19 cellular contexts compared by ENCODE assay signal in genomic region chr11:9596926-9597325, GRCh38.
"Had no signal": no experiment of that assay in that cellular context is flagged by ENCODE, and none has a peak within 500 bp of the region (broad histone marks: within the 10 kb centered on the region; RNA-seq: fewer than 3 reads in every experiment).

No MANE protein-coding gene starts in this region.

- ATAC-seq: body of pancreas; left lobe of liver; stimulated activated naive CD8-positive, alpha-beta T cell treated with anti-CD3 and anti-CD28 coated beads, Interleukin-15, Interleukin-2, amounts not matched to agents 100 U/mL and 50 U/mL, for 24 hours had no signal

- H3K9me3 Mint-ChIP-seq: activated naive CD8-positive, alpha-beta T cell treated with anti-CD3 and anti-CD28 coated beads, Interleukin-2, amount 10 ng/mL, durations not matched to agents 7 days and 5 days; mesothelial cell of epicardium; nephron had no signal

- H3K9me3 ChIP-seq: body of pancreas, tibial artery had no signal

- H3K4me1 ChIP-seq: parathyroid adenoma had no signal

- H3K4me3 Mint-ChIP-seq: activated naive CD8-positive, alpha-beta T cell treated with anti-CD3 and anti-CD28 coated beads, Interleukin-2, amount 10 ng/mL, durations not matched to agents 7 days and 5 days; mesothelial cell of epicardium; nephron had no signal

- H3K36me3 Mint-ChIP-seq: activated naive CD8-positive, alpha-beta T cell treated with anti-CD3 and anti-CD28 coated beads, Interleukin-2, amount 10 ng/mL, durations not matched to agents 7 days and 5 days; mesothelial cell of epicardium had no signal

- H3K79me2 ChIP-seq: parathyroid adenoma had no signal

- H3K4me3 ChIP-seq: body of pancreas, dorsolateral prefrontal cortex, lung, tibial artery had no signal

- H3K27ac Mint-ChIP-seq: activated naive CD8-positive, alpha-beta T cell treated with anti-CD3 and anti-CD28 coated beads, Interleukin-2, amount 10 ng/mL, durations not matched to agents 7 days and 5 days; mesothelial cell of epicardium; nephron had no signal

- H3K27me3 ChIP-seq: body of pancreas, dorsolateral prefrontal cortex, tibial artery had no signal

- DNase-seq: activated CD4-positive, alpha-beta T cell treated with anti-CD3 and anti-CD28 coated beads for 1 hour; activated naive CD8-positive, alpha-beta T cell treated with anti-CD3 and anti-CD28 coated beads, Interleukin-2, amount 10 ng/mL, durations not matched to agents 7 days and 5 days; activated T-cell treated with anti-CD3 and anti-CD28 coated beads for 4 hours; body of pancreas; caudate nucleus; dorsolateral prefrontal cortex; foreskin melanocyte; kidney; stimulated activated naive CD8-positive, alpha-beta T cell treated with anti-CD3 and anti-CD28 coated beads, Interleukin-15, Interleukin-2, amounts not matched to agents 100 U/mL and 50 U/mL, for 24 hours; substantia nigra; T-helper 2 cell; tibial artery had no signal

- H2AFZ ChIP-seq: parathyroid adenoma had no signal

- H3K9ac ChIP-seq: parathyroid adenoma had no signal

- H3K36me3 ChIP-seq: tibial artery had no signal

- H3K27ac ChIP-seq: body of pancreas, dorsolateral prefrontal cortex, epithelial cell of prostate, parathyroid adenoma, tibial artery, VCaP had no signal
